ENCODE assay signal across 9 cellular contexts in genomic region chr1:175742790-175743459, GRCh38. TPM values are rescaled to one million over a fixed set of nuclear protein-coding genes. Genes with fewer than 3 reads are reported as not detected.
DNase-seq lines count a peak whose midpoint lies in the region; ATAC-seq, FAIRE-seq and TF ChIP-seq lines count a peak whose summit lies in the region.
"Had no signal": no experiment of that assay in that cellular context is flagged by ENCODE, and none has a peak within 500 bp of the region (broad histone marks: within the 10 kb centered on the region; RNA-seq: fewer than 3 reads in every experiment).

No MANE protein-coding gene starts in this region.

- TF ChIP-seq POLR2A in GM12891 (IDR thresholded peaks at IDR 0.05; ENCODE audit: low read depth, low read length): no peak

- no peaks in the 10 kb centered on the region for H3F3A ChIP-seq in GM23338 (replicated peaks; ENCODE audit: low read depth)

- H3K4me1 Mint-ChIP-seq in GM23338: peaks cover 17% of the 10 kb centered on the region
- peaks cover 12% of the 10 kb centered on the region for H3K4me1 Mint-ChIP-seq in endothelial cell (ENCODE audit: unreplicated experiment)

- H2BK15ac ChIP-seq in neuronal stem cell (ENCODE audit: low read length): no peak overlapping the region

- no peak overlapping the region for H3K9ac ChIP-seq in neuronal stem cell (ENCODE audit: low read depth, low read length, poor library complexity)

- FAIRE-seq in GM12891 (lab: Jason Lieb, UNC): no peak
- FAIRE-seq: colon had no signal

- H3K4ac ChIP-seq in neuronal stem cell (ENCODE audit: low read length): no peak overlapping the region

- ATAC-seq in GM23338: peak; percentile 94

- H3K27ac ChIP-seq in GM23338 (ENCODE audit: low read depth): no peak overlapping the region
- H3K27ac ChIP-seq in neuronal stem cell (replicated peaks; ENCODE audit: low read length): no peak overlapping the region

- H3K23ac ChIP-seq in neuronal stem cell (ENCODE audit: low read depth, low read length, poor library complexity): no peak overlapping the region

- no peak overlapping the region for H4K91ac ChIP-seq in neuronal stem cell (ENCODE audit: low read depth, low read length, poor library complexity)

- WGBS in neuronal stem cell (ENCODE audit: extremely low coverage in 2 of 2, insufficient read length in 2 of 2, insufficient replicate concordance in 1 of 2), 2 donors: no CpG with 5 or more reads among the region's 18 CpGs

- H3K36me3 ChIP-seq in GM23338 (ENCODE audit: insufficient read depth) (no peaks in the 10 kb centered on the region), neuronal stem cell (replicated peaks in 1 of 2; ENCODE audit: control insufficient read depth in 2 of 2, insufficient read depth in 2 of 2, low read length in 2 of 2) (no peaks in the 10 kb centered on the region)

- H3K4me3 Mint-ChIP-seq in GM23338 (peak overlapping the region; percentile 62; the same call in 2 of the 3 replicates), endothelial cell (ENCODE audit: unreplicated experiment) (no peak overlapping the region)

- H3K4me3 ChIP-seq in GM23338 (peak overlapping the region; percentile 44), neuronal stem cell (ENCODE audit: low read length in 2 of 2) (no peak overlapping the region)

- peak; percentile 88 for DNase-seq in GM23338 (ENCODE audit: low spot score)
- DNase-seq in NCI-H460 (ENCODE audit: extremely low read depth, low read depth): peak; percentile 38
- DNase-seq in endothelial cell (ENCODE audit: low spot score): peak; percentile 45
- peak; percentile 65 for DNase-seq in neuronal stem cell (ENCODE audit: low spot score)
- DNase-seq in activated CD4-positive, alpha-beta T cell treated with anti-CD3 and anti-CD28 coated beads for 4 hours: no peak
- no peak for DNase-seq in GM12891 (ENCODE audit: insufficient read length, low spot score)
- DNase-seq in 8988T: no peak
- DNase-seq in mesenteric fat pad (ENCODE audit: low spot score): no peak

- H3K79me2 ChIP-seq in GM23338 (replicated peaks; ENCODE audit: insufficient read depth): no peaks in the 10 kb centered on the region

- H3K14ac ChIP-seq in neuronal stem cell (ENCODE audit: low read length): no peak overlapping the region

- H3K27ac Mint-ChIP-seq in GM23338 (no peak overlapping the region), endothelial cell (ENCODE audit: unreplicated experiment) (no peak overlapping the region)

- no peak for TF ChIP-seq CTCF in GM23338 (conservative IDR thresholded peaks at IDR 0.05; ENCODE audit: low read depth in 2 of 2)
- TF ChIP-seq CTCF in endothelial cell (IDR thresholded peaks at IDR 0.05; ENCODE audit: unreplicated experiment): no peak

- no peak overlapping the region for H2BK12ac ChIP-seq in neuronal stem cell (ENCODE audit: low read length)

- no peaks in the 10 kb centered on the region for H3K9me3 Mint-ChIP-seq in GM23338
- H3K9me3 Mint-ChIP-seq in endothelial cell (ENCODE audit: unreplicated experiment): no peaks in the 10 kb centered on the region

- no peak overlapping the region for H2BK5ac ChIP-seq in neuronal stem cell (ENCODE audit: low read length)

- H3K79me1 ChIP-seq in neuronal stem cell (ENCODE audit: low read depth, low read length): no peaks in the 10 kb centered on the region

- H3K4me2 ChIP-seq in GM23338 (peak overlapping the region; percentile 70), neuronal stem cell (ENCODE audit: insufficient read depth, low read length, poor library complexity, severe bottlenecking) (no peak overlapping the region)

- H3K27me3 Mint-ChIP-seq in GM23338 (ENCODE audit: insufficient read depth, low read depth, poor library complexity): peaks cover 11% of the 10 kb centered on the region
- peaks cover 6% of the 10 kb centered on the region for H3K27me3 Mint-ChIP-seq in endothelial cell (ENCODE audit: unreplicated experiment)

- no peak overlapping the region for H3K18ac ChIP-seq in neuronal stem cell (ENCODE audit: low read length)

- no peaks in the 10 kb centered on the region for H4K20me1 ChIP-seq in GM23338 (replicated peaks; ENCODE audit: insufficient read depth)

- no peaks in the 10 kb centered on the region for H3K9me3 ChIP-seq in neuronal stem cell (replicated peaks in 1 of 2; ENCODE audit: control insufficient read depth in 2 of 2, insufficient read depth in 1 of 2, low read depth in 1 of 2, low read length in 2 of 2)

- H2AFZ ChIP-seq in GM23338 (no peak overlapping the region), neuronal stem cell (ENCODE audit: low read length) (no peak overlapping the region)

- peaks cover 5% of the 10 kb centered on the region; the same call in 1 of the 2 replicates for H3K27me3 ChIP-seq in GM23338 (ENCODE audit: insufficient read depth)
- peaks cover 0 to 2% (median 0%) of the 10 kb centered on the region in 3 experiments for H3K27me3 ChIP-seq in neuronal stem cell (ENCODE audit: control insufficient read depth in 3 of 3, insufficient read depth in 3 of 3, low read depth in 1 of 3, low read length in 3 of 3)

- H3K36me3 Mint-ChIP-seq in GM23338 (ENCODE audit: low read depth) (no peaks in the 10 kb centered on the region), endothelial cell (ENCODE audit: low read depth, unreplicated experiment) (no peaks in the 10 kb centered on the region)

- H2BK120ac ChIP-seq in neuronal stem cell (ENCODE audit: low read depth, low read length): no peak overlapping the region

- H3K4me1 ChIP-seq in GM23338 (ENCODE audit: insufficient read depth) (no peaks in the 10 kb centered on the region; the same call in 1 of the 2 replicates), neuronal stem cell (ENCODE audit: control insufficient read depth in 2 of 2, insufficient read depth in 1 of 2, low read depth in 1 of 2, low read length in 2 of 2) (peaks cover 0 to 8% of the 10 kb centered on the region in 2 donors)

- peaks cover 11% of the 10 kb centered on the region for H3K9me2 ChIP-seq in GM23338 (ENCODE audit: insufficient read depth)

- H4K8ac ChIP-seq in neuronal stem cell (ENCODE audit: low read depth, low read length): no peak overlapping the region

- H2AK5ac ChIP-seq in neuronal stem cell (ENCODE audit: low read depth, low read length): no peak overlapping the region

TF ChIP-seq in GM23338, 12 proteins besides CTCF, POLR2A, EP300 and RAD21 (continues in another document):
- TF ChIP-seq ZNF114 (CRISPR knock-in tag; IDR thresholded peaks at IDR 0.05): no peak
- TF ChIP-seq, protein P1, sequence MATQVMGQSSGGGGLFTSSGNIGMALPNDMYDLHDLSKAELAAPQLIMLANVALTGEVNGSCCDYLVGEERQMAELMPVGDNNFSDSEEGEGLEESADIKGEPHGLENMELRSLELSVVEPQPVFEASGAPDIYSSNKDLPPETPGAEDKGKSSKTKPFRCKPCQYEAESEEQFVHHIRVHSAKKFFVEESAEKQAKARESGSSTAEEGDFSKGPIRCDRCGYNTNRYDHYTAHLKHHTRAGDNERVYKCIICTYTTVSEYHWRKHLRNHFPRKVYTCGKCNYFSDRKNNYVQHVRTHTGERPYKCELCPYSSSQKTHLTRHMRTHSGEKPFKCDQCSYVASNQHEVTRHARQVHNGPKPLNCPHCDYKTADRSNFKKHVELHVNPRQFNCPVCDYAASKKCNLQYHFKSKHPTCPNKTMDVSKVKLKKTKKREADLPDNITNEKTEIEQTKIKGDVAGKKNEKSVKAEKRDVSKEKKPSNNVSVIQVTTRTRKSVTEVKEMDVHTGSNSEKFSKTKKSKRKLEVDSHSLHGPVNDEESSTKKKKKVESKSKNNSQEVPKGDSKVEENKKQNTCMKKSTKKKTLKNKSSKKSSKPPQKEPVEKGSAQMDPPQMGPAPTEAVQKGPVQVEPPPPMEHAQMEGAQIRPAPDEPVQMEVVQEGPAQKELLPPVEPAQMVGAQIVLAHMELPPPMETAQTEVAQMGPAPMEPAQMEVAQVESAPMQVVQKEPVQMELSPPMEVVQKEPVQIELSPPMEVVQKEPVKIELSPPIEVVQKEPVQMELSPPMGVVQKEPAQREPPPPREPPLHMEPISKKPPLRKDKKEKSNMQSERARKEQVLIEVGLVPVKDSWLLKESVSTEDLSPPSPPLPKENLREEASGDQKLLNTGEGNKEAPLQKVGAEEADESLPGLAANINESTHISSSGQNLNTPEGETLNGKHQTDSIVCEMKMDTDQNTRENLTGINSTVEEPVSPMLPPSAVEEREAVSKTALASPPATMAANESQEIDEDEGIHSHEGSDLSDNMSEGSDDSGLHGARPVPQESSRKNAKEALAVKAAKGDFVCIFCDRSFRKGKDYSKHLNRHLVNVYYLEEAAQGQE (IDR thresholded peaks at IDR 0.05; ENCODE audit: unreplicated experiment): peak; percentile 84

TF ChIP-seq in GM12891, 5 proteins besides CTCF, POLR2A, EP300 and RAD21:
- TF ChIP-seq POLR2AphosphoS5 (IDR thresholded peaks at IDR 0.05; ENCODE audit: low read depth, low read length): no peak
- no peak for TF ChIP-seq SPI1 (IDR thresholded peaks at IDR 0.05; ENCODE audit: low read depth, low read length)
- TF ChIP-seq POU2F2 (IDR thresholded peaks at IDR 0.05; ENCODE audit: low read depth, low read length): no peak
- no peak for TF ChIP-seq TAF1 (IDR thresholded peaks at IDR 0.05; ENCODE audit: low read depth, low read length)
- no peak for TF ChIP-seq PAX5 (IDR thresholded peaks at IDR 0.05; ENCODE audit: insufficient read depth, low read length, severe bottlenecking)

RNA-seq across cellular contexts. Expression of gene TNR, which starts 0.5 kb away (rescaled TPM):
- not detected in 2 replicates for total RNA-seq in GM23338 (2014; rRNA removed; shearing (Covaris generic))
- polyA plus RNA-seq in GM23338 (2016; fragmentation: Nextera tagmentation; extraction: Ambion mirVana): not detected in 2 replicates
- total RNA-seq in NCI-H460 (2014; rRNA removed; shearing (Covaris generic)): not detected in 2 replicates
- not detected in 2 replicates for polyA plus RNA-seq in NCI-H460 (2014; cell fraction: nucleus; rRNA removed)
- total RNA-seq in endothelial cell (ENCODE audit: unreplicated experiment) (6.5 TPM), mesenteric fat pad (not detected)
- polyA plus RNA-seq in neuronal stem cell (2013, experiment 1 of 2): not detected
- not detected for polyA plus RNA-seq in neuronal stem cell (2013, experiment 2 of 2)
- 0.08 TPM for polyA plus RNA-seq in GM12891 (2012; ENCODE audit: low read depth, missing spikeins)

Comparison
In these comparisons a context has a peak if more than half of its experiments do, and no peak if none do; other contexts are left out.
1. DNase-seq: peak in GM23338 (single experiment), NCI-H460 (single experiment), endothelial cell (single experiment) and neuronal stem cell (single experiment); none in activated CD4-positive, alpha-beta T cell treated with anti-CD3 and anti-CD28 coated beads for 4 hours (0 of 2), GM12891 (single experiment), 8988T (single experiment) and mesenteric fat pad (single experiment).